19 cellular contexts compared by ENCODE assay signal in genomic region chr4:25252230-25253071, GRCh38. TPM values are rescaled to one million over a fixed set of nuclear protein-coding genes. Genes with fewer than 3 reads are reported as not detected.
DNase-seq lines count a peak whose midpoint lies in the region; ATAC-seq lines count a peak whose summit lies in the region.
"Had no signal": no experiment of that assay in that cellular context is flagged by ENCODE, and none has a peak within 500 bp of the region (broad histone marks: within the 10 kb centered on the region; RNA-seq: fewer than 3 reads in every experiment).

No MANE protein-coding gene starts in this region.

- H3K9ac ChIP-seq in mesenchymal stem cell (ENCODE audit: low read length) (peak overlapping the region; percentile 66), trophoblast cell (ENCODE audit: low read length) (no peak overlapping the region)

- H3K9me3 Mint-ChIP-seq in T-cell: peaks cover 0 to 4% (median 3%) of the 10 kb centered on the region in 3 donors

- peak; percentile 28 for ATAC-seq in GM21447 (IDR thresholded peaks at IDR 0.05; ENCODE audit: unreplicated experiment)
- ATAC-seq in T-cell (replicated peaks in 1 of 4): no peak
- ATAC-seq in HG03442 (IDR thresholded peaks at IDR 0.05; ENCODE audit: unreplicated experiment): no peak
- ATAC-seq: activated CD8-positive, alpha-beta memory T cell treated with anti-CD3 and anti-CD28 coated beads, Interleukin-2, amount 10 ng/mL, durations not matched to agents 7 days and 5 days; foreskin keratinocyte had no signal

- no peaks in the 10 kb centered on the region for H3K27me3 Mint-ChIP-seq in T-cell
- H3K27me3 Mint-ChIP-seq: activated CD8-positive, alpha-beta memory T cell treated with anti-CD3 and anti-CD28 coated beads, Interleukin-2, amount 10 ng/mL, durations not matched to agents 7 days and 5 days had no signal

- H3K27me3 ChIP-seq in mesenchymal stem cell (ENCODE audit: control insufficient read depth in 1 of 2, insufficient read depth in 1 of 2, low read length in 2 of 2) (no peaks in the 10 kb centered on the region), trophoblast cell (ENCODE audit: insufficient read depth, low read length) (no peaks in the 10 kb centered on the region)
- H3K27me3 ChIP-seq: foreskin keratinocyte, uterus had no signal

- H3K14ac ChIP-seq in mesenchymal stem cell (ENCODE audit: low read length in 2 of 2) (no peak overlapping the region), trophoblast cell (ENCODE audit: low read length) (no peak overlapping the region)

- no peak overlapping the region for H2AFZ ChIP-seq in mesenchymal stem cell (ENCODE audit: low read depth, low read length)
- H2AFZ ChIP-seq in trophoblast cell (ENCODE audit: insufficient read depth, low read length, poor library complexity): no peak overlapping the region

- CTCF ChIA-PET in T-cell (lab: Charles Lee): interaction anchor here (0.6 to 1.4 kb wide), 3 partner anchors 17 to 60 kb away, joined by 3 to 8 read pairs (median 6); partner anchors contain the start of gene ZCCHC4 (in 1 of the 2)

- H3K79me2 ChIP-seq in trophoblast cell (ENCODE audit: control insufficient read depth, insufficient read depth, low read length, poor library complexity): peaks cover 4% of the 10 kb centered on the region

- no peaks in the 10 kb centered on the region for H3K4me1 ChIP-seq in mesenchymal stem cell (ENCODE audit: control insufficient read depth, insufficient read depth, low read depth, low read length)
- no peaks in the 10 kb centered on the region for H3K4me1 ChIP-seq in trophoblast cell (ENCODE audit: control insufficient read depth in 1 of 2, insufficient read depth in 2 of 2, low read length in 2 of 2)
- H3K4me1 ChIP-seq: prostate gland, uterus had no signal

- H4K8ac ChIP-seq in mesenchymal stem cell (ENCODE audit: low read length) (no peak overlapping the region), trophoblast cell (ENCODE audit: low read depth, low read length) (no peak overlapping the region)

- H3K27ac Mint-ChIP-seq in T-cell: peak overlapping the region; percentile 39 to 52
- H3K27ac Mint-ChIP-seq: activated CD8-positive, alpha-beta memory T cell treated with anti-CD3 and anti-CD28 coated beads, Interleukin-2, amount 10 ng/mL, durations not matched to agents 7 days and 5 days had no signal

- H3K79me1 ChIP-seq in mesenchymal stem cell (replicated peaks; ENCODE audit: low read length, poor library complexity, severe bottlenecking) (peaks cover 22% of the 10 kb centered on the region), trophoblast cell (ENCODE audit: low read length) (no peaks in the 10 kb centered on the region)

- no peak overlapping the region for H4K12ac ChIP-seq in trophoblast cell (ENCODE audit: low read depth, low read length)

- H3K4me2 ChIP-seq in mesenchymal stem cell (ENCODE audit: low read length, poor library complexity, severe bottlenecking) (no peak overlapping the region), trophoblast cell (ENCODE audit: low read length) (no peak overlapping the region)

- H3K27ac ChIP-seq in mesenchymal stem cell (ENCODE audit: low read length, poor library complexity, severe bottlenecking): no peak overlapping the region
- H3K27ac ChIP-seq in trophoblast cell (ENCODE audit: low read depth, low read length): no peak overlapping the region
- H3K27ac ChIP-seq: epithelial cell of prostate, foreskin keratinocyte, prostate gland, uterus had no signal

- H3K18ac ChIP-seq in mesenchymal stem cell (ENCODE audit: low read depth in 1 of 2, low read length in 2 of 2) (no peak overlapping the region), trophoblast cell (ENCODE audit: low read length) (no peak overlapping the region)

- H3K4me3 ChIP-seq in mesenchymal stem cell (ENCODE audit: insufficient read depth in 1 of 2, low read depth in 1 of 2, low read length in 2 of 2) (peak overlapping the region in 1 of 2 experiments; percentile 51), trophoblast cell (ENCODE audit: low read depth, low read length) (no peak overlapping the region)
- H3K4me3 ChIP-seq: prostate gland, uterus had no signal

- H3K23ac ChIP-seq in mesenchymal stem cell (ENCODE audit: low read length in 2 of 2) (no peak overlapping the region), trophoblast cell (ENCODE audit: low read length) (no peak overlapping the region)

- H3K36me3 ChIP-seq in mesenchymal stem cell (ENCODE audit: control insufficient read depth in 1 of 2, insufficient read depth in 2 of 2, low read depth in 1 of 2, low read length in 2 of 2) (peaks cover 10 to 27% of the 10 kb centered on the region in 2 experiments), trophoblast cell (ENCODE audit: control insufficient read depth in 1 of 2, insufficient read depth in 2 of 2, low read length in 2 of 2) (peaks cover 4 to 9% of the 10 kb centered on the region in 2 experiments)
- H3K36me3 ChIP-seq: prostate gland, uterus had no signal

- no peak overlapping the region for H2AK5ac ChIP-seq in mesenchymal stem cell (ENCODE audit: low read length, severe bottlenecking)
- H2AK5ac ChIP-seq in trophoblast cell (ENCODE audit: low read length): no peak overlapping the region

- DNase-seq in DMS79 treated with DMSO at 0.1 percent for 48 hours (lab: John Stamatoyannopoulos, UW): peak; percentile 27
- DNase-seq in DMS79 (lab: John Stamatoyannopoulos, UW): no peak
- DNase-seq in T-cell: no peak
- no peak for DNase-seq in mesenchymal stem cell
- DNase-seq in HK-2 (ENCODE audit: unreplicated experiment): no peak
- DNase-seq in trophoblast cell: no peak
- DNase-seq: 8988T; activated CD4-positive, CD25-positive, alpha-beta regulatory T cell treated with anti-CD3 and anti-CD28 coated beads, Interleukin-2, amount 50 U/mL, for 72 hours; activated CD8-positive, alpha-beta memory T cell treated with anti-CD3 and anti-CD28 coated beads, Interleukin-2, amount 10 ng/mL, durations not matched to agents 7 days and 5 days; dermis blood vessel endothelial cell; midbrain; NCI-H226; uterus had no signal

- H2BK5ac ChIP-seq in mesenchymal stem cell (ENCODE audit: low read depth, low read length, poor library complexity, severe bottlenecking) (no peak overlapping the region), trophoblast cell (ENCODE audit: low read depth, low read length, poor library complexity) (no peak overlapping the region)

- POLR2A ChIA-PET in T-cell (lab: Charles Lee): no interaction called here

- peaks cover 30 to 41% (median 40%) of the 10 kb centered on the region in 3 donors for H3K4me1 Mint-ChIP-seq in T-cell
- H3K4me1 Mint-ChIP-seq: nephron had no signal

- H4K91ac ChIP-seq in mesenchymal stem cell (ENCODE audit: low read length): no peak overlapping the region
- no peak overlapping the region for H4K91ac ChIP-seq in trophoblast cell (ENCODE audit: low read depth, low read length)

- WGBS in mesenchymal stem cell: 93% methylated on average over 9 of the region's 9 CpGs
- WGBS in trophoblast cell (ENCODE audit: extremely low coverage, insufficient coverage, insufficient read length): no CpG with 5 or more reads among the region's 9 CpGs

- H2BK12ac ChIP-seq in mesenchymal stem cell (ENCODE audit: low read length in 2 of 2): no peak overlapping the region
- H2BK12ac ChIP-seq in trophoblast cell (ENCODE audit: low read length): no peak overlapping the region

- no peak overlapping the region for H3K4ac ChIP-seq in mesenchymal stem cell (ENCODE audit: low read depth in 1 of 2, low read length in 2 of 2)
- no peak overlapping the region for H3K4ac ChIP-seq in trophoblast cell (ENCODE audit: low read depth, low read length)

- peaks cover 33% of the 10 kb centered on the region for H3K36me3 Mint-ChIP-seq in T-cell

- no peak overlapping the region for H3K4me3 Mint-ChIP-seq in T-cell
- H3K4me3 Mint-ChIP-seq: activated CD8-positive, alpha-beta memory T cell treated with anti-CD3 and anti-CD28 coated beads, Interleukin-2, amount 10 ng/mL, durations not matched to agents 7 days and 5 days; nephron had no signal

- H2BK15ac ChIP-seq in mesenchymal stem cell (ENCODE audit: low read depth, poor library complexity, severe bottlenecking): no peak overlapping the region

- H3K9me3 ChIP-seq in mesenchymal stem cell (ENCODE audit: control insufficient read depth, low read length) (no peaks in the 10 kb centered on the region), trophoblast cell (ENCODE audit: insufficient read depth, low read depth, low read length) (no peaks in the 10 kb centered on the region)
- H3K9me3 ChIP-seq: prostate gland, uterus had no signal

- H2BK120ac ChIP-seq in mesenchymal stem cell (ENCODE audit: low read depth, low read length): no peak overlapping the region
- H2BK120ac ChIP-seq in trophoblast cell (ENCODE audit: insufficient read depth, low read length, poor library complexity): no peak overlapping the region

RNA-seq across cellular contexts. Expression of gene PI4K2B, which starts 18.6 kb away (rescaled TPM):
- total RNA-seq in T-cell: 10 to 100 TPM; 11.6 to 16.6 (median 14.6) TPM
- polyA plus RNA-seq in mesenchymal stem cell (2013, experiment 1 of 2): 13.6 TPM
- 13.9 TPM for polyA plus RNA-seq in mesenchymal stem cell (2013, experiment 2 of 2)
- polyA plus RNA-seq in trophoblast cell (2013): 11.4 and 11.5 TPM in 2 replicates
